ENCODE assay signal across 16 cellular contexts in genomic region chr1:203524824-203525223, GRCh38. TPM values are rescaled to one million over a fixed set of nuclear protein-coding genes. Genes with fewer than 3 reads are reported as not detected.
A peak's percentile ranks its signal among the peaks of the same experiment; 100 is the strongest.
DNase-seq lines count a peak whose midpoint lies in the region; ATAC-seq and TF ChIP-seq lines count a peak whose summit lies in the region.
"Had no signal": no experiment of that assay in that cellular context is flagged by ENCODE, and none has a peak within 500 bp of the region (broad histone marks: within the 10 kb centered on the region; RNA-seq: fewer than 3 reads in every experiment).

No MANE protein-coding gene starts in this region.

- no peaks in the 10 kb centered on the region for H3K36me3 Mint-ChIP-seq in neural progenitor cell

- H3K9ac ChIP-seq in adipocyte (ENCODE audit: low read length) (peak overlapping the region; percentile 37), neural progenitor cell (no peak overlapping the region)

- H3K79me2 ChIP-seq in neural progenitor cell (ENCODE audit: low read depth): no peaks in the 10 kb centered on the region

- no peak overlapping the region for H2AFZ ChIP-seq in neural progenitor cell (replicated peaks)

- H3K27me3 ChIP-seq in adipocyte (replicated peaks; ENCODE audit: control insufficient read depth, insufficient read depth, low read length): no peaks in the 10 kb centered on the region
- H3K27me3 ChIP-seq in neural progenitor cell: no peaks in the 10 kb centered on the region
- no peaks in the 10 kb centered on the region for H3K27me3 ChIP-seq in tibial nerve
- H3K27me3 ChIP-seq: Peyer's patch had no signal

- POLR2A ChIA-PET in HEK293 (lab: Yijun Ruan, JAX): interaction anchor here (0.5 kb wide), 1 partner anchor 59 kb away, joined by 3 read pairs; no protein-coding TSS in a partner anchor

- H3K4me1 Mint-ChIP-seq in neural progenitor cell: peaks cover 73% of the 10 kb centered on the region

- peak overlapping the region; percentile 21 for H3K4me2 ChIP-seq in neural progenitor cell

- H3K27ac Mint-ChIP-seq in neural progenitor cell: peak overlapping the region; percentile 17

- no peak for TF ChIP-seq CTCF in HEK293 (tag by site-specific recombination; IDR thresholded peaks at IDR 0.05)
- TF ChIP-seq CTCF in neural progenitor cell (IDR thresholded peaks at IDR 0.05): no peak
- TF ChIP-seq CTCF in tibial nerve (IDR thresholded peaks at IDR 0.05): no peak

- H3K36me3 ChIP-seq in HEK293 (ENCODE audit: control insufficient read depth in 2 of 2, insufficient read depth in 1 of 2, low read length in 2 of 2) (no peaks in the 10 kb centered on the region), adipocyte (ENCODE audit: control insufficient read depth, insufficient read depth, low read length, severe bottlenecking) (no peaks in the 10 kb centered on the region), neural progenitor cell (no peaks in the 10 kb centered on the region), tibial nerve (no peaks in the 10 kb centered on the region)
- H3K36me3 ChIP-seq: Peyer's patch had no signal

- peaks cover 12% of the 10 kb centered on the region for H3F3A ChIP-seq in neural progenitor cell (ENCODE audit: low read depth)

- CTCF ChIA-PET in HEK293 (lab: Yijun Ruan, JAX): interaction anchor here (0.6 to 1.1 kb wide), 3 partner anchors 12 to 164 kb away, joined by 3 to 6 read pairs (median 4); no protein-coding TSS in a partner anchor

- peaks cover 19% of the 10 kb centered on the region for H3K27me3 Mint-ChIP-seq in neural progenitor cell (ENCODE audit: insufficient read depth, low read depth)

- no peak for DNase-seq in adipocyte (ENCODE audit: low read depth)
- DNase-seq in neural progenitor cell (ENCODE audit: low spot score): no peak
- no peak for DNase-seq in tibial nerve (ENCODE audit: low spot score in 2 of 2)
- no peak for DNase-seq in DMS53 (lab: John Stamatoyannopoulos, UW)
- no peak for DNase-seq in DMS79 (lab: John Stamatoyannopoulos, UW)
- DNase-seq: H7, NCI-H1436, NCI-H2029 treated with DMSO at 0.1 percent for 48 hours, NCI-H345, NCI-H748 treated with DMSO at 0.1 percent for 48 hours, Peyer's patch, SHP77 had no signal

- H3K4me1 ChIP-seq in HEK293 (ENCODE audit: control insufficient read depth, insufficient read depth, low read length) (no peaks in the 10 kb centered on the region; the same call in 1 of the 2 replicates), adipocyte (ENCODE audit: control insufficient read depth, insufficient read depth, low read length) (peaks cover 78% of the 10 kb centered on the region), neural progenitor cell (peaks cover 40% of the 10 kb centered on the region), tibial nerve (peaks cover 8 to 91% (median 48%) of the 10 kb centered on the region in 4 donors)

- no peak overlapping the region for H3K4me3 ChIP-seq in HEK293 (ENCODE audit: low read depth, low read length)
- no peak overlapping the region for H3K4me3 ChIP-seq in adipocyte (ENCODE audit: low read length)
- H3K4me3 ChIP-seq in neural progenitor cell: no peak overlapping the region
- H3K4me3 ChIP-seq in tibial nerve: no peak overlapping the region
- H3K4me3 ChIP-seq: Peyer's patch had no signal

- no peak for TF ChIP-seq EP300 in tibial nerve (IDR thresholded peaks at IDR 0.05)

- ATAC-seq in GM21360 (IDR thresholded peaks at IDR 0.05; ENCODE audit: unreplicated experiment): no peak
- ATAC-seq: SK-N-SH treated with all-trans-retinoic acid at 6 μM for 48 hours had no signal

- no peaks in the 10 kb centered on the region for H3K9me3 ChIP-seq in HEK293 (ENCODE audit: control insufficient read depth, insufficient read depth, low read depth, low read length)
- H3K9me3 ChIP-seq in adipocyte (ENCODE audit: control insufficient read depth, low read length): no peaks in the 10 kb centered on the region
- H3K9me3 ChIP-seq in neural progenitor cell (ENCODE audit: low read depth): no peaks in the 10 kb centered on the region
- H3K9me3 ChIP-seq in tibial nerve: no peaks in the 10 kb centered on the region
- H3K9me3 ChIP-seq: Peyer's patch had no signal

- TF ChIP-seq POLR2A in tibial nerve (IDR thresholded peaks at IDR 0.05): no peak

- WGBS in tibial nerve, 2 donors: 68 to 70% methylated on average over 4 of the region's 4 CpGs

- H3K4me3 Mint-ChIP-seq in neural progenitor cell: no peak overlapping the region

- H3K9me3 Mint-ChIP-seq in neural progenitor cell: no peaks in the 10 kb centered on the region

- no peak overlapping the region for H3K27ac ChIP-seq in HEK293 (ENCODE audit: extremely low read depth, low read depth, low read length)
- H3K27ac ChIP-seq in neural progenitor cell: no peak overlapping the region
- H3K27ac ChIP-seq in tibial nerve: peak overlapping the region; percentile 58 to 84 (median 70)

- no peaks in the 10 kb centered on the region for H4K20me1 ChIP-seq in neural progenitor cell (ENCODE audit: low read depth)

TF ChIP-seq in HEK293, 187 proteins besides CTCF, POLR2A, EP300 and RAD21:
- TF ChIP-seq WT1 (tag by site-specific recombination; IDR thresholded peaks at IDR 0.05) (no peak), REST (tag by site-specific recombination; IDR thresholded peaks at IDR 0.05) (no peak), EGR2 (tag by site-specific recombination; IDR thresholded peaks at IDR 0.05; ENCODE audit: low read depth) (0 out of 2 replicates have a peak, but pooled peaks have one; percentile 27), PRDM10 (tag by site-specific recombination; IDR thresholded peaks at IDR 0.05) (0 out of 2 replicates have a peak, but pooled peaks have one; percentile 19), ZNF561 (tag by site-specific recombination; IDR thresholded peaks at IDR 0.05; ENCODE audit: borderline replicate concordance) (no peak), ZFHX2 (tag by site-specific recombination; conservative IDR thresholded peaks at IDR 0.05) (peak; percentile 53), ZNF658 (tag by site-specific recombination; IDR thresholded peaks at IDR 0.05) (no peak)

RNA-seq across cellular contexts. Expression of gene OPTC, which starts 30.9 kb away (rescaled TPM):
- total RNA-seq in neural progenitor cell (ENCODE audit: low replicate concordance) (0.50 TPM in 1 of 2 replicates, not detected in the other), tibial nerve (not detected)
- total RNA-seq: HT1080, Peyer's patch had no signal

RNA-seq across cellular contexts. Expression of gene PRELP, which starts 49.2 kb away (rescaled TPM):
- 0.26 and 0.34 TPM in 2 replicates for total RNA-seq in neural progenitor cell (ENCODE audit: low replicate concordance)
- total RNA-seq in tibial nerve: 100 to 1,000 TPM; 108 to 291 (median 153) TPM

Comparison
In these comparisons a context has a peak if more than half of its experiments do, and no peak if none do; other contexts are left out.
1. H3K27ac ChIP-seq: peak in tibial nerve (4 of 4); none in HEK293 (single experiment) and neural progenitor cell (single experiment).
2. RNA of gene PRELP, which starts 49.2 kb away (total RNA-seq): 108 to 291 TPM in tibial nerve; 0.26 to 0.34 TPM in neural progenitor cell; every median in the first group is over 10 times any median in the second.